Comparison of ENCODE assay signal across 13 cellular contexts in the genomic region with DNA sequence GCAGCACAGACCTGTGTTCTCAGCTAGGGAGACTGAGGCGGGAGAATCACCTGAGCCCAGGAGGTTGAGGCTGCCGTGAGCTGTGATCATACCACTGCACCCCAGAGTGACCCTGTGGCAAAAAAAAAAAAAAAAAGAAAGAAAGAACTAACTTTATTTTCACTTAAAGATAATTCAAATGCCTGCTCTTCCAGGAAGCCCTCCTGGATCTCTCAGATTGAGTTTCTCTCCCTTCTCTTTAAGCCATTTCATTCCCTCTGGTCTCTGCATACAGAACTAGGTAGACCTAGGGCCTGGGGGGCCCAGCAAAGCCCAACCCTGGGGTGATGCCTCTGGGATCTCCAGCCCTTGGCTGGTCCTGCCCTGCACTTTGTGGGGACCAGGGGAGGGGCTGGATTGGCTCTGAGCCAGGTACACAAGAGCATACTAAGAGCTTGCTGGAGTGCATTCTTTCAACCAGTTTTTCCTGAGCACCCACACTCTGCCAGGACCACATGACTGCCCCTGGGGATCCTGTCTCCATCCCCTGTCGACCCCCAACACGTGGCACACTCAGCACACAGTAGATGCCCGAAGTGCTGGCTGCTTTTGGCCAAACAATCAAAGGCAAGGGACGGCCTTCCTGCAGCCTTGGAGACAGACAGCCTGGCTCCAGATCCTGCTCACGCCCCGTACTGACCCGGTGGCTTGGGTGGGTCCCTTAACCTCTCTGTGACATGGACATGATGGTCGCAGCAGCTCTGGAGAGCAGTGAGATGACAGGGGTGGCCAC. TPM values are rescaled to one million over a fixed set of nuclear protein-coding genes. Genes with fewer than 3 reads are reported as not detected.
A peak's percentile ranks its signal among the peaks of the same experiment; 100 is the strongest.
DNase-seq lines count a peak whose midpoint lies in the region; ATAC-seq and TF ChIP-seq lines count a peak whose summit lies in the region.
"Had no signal": no experiment of that assay in that cellular context is flagged by ENCODE, and none has a peak within 500 bp of the region (broad histone marks: within the 10 kb centered on the region; RNA-seq: fewer than 3 reads in every experiment).

No MANE protein-coding gene starts in this region.

- no peak for TF ChIP-seq EP300 in Ishikawa (IDR thresholded peaks at IDR 0.05; ENCODE audit: borderline replicate concordance)

- H3K9me3 ChIP-seq in left lung (no peaks in the 10 kb centered on the region), stomach smooth muscle (ENCODE audit: control insufficient read depth in 2 of 2, low read length in 2 of 2) (no peaks in the 10 kb centered on the region)
- H3K9me3 ChIP-seq: MG63, ovary, tibial nerve had no signal

- DNase-seq in caudate nucleus (lab: John Stamatoyannopoulos, UW) (no peak), left lung (peak in 1 of 2 donors; percentile 70), HPDE6-E6E7 (ENCODE audit: extremely low spot score) (no peak)
- DNase-seq in NK-92 treated with Interleukin-12 subunit alpha and Interleukin-12 subunit beta, amount 100 ng/mL, for 24 hours (lab: John Stamatoyannopoulos, UW), result no peak
- DNase-seq: amniotic stem cell, MG63 had no signal

- intact Hi-C loops in left lung (cut with DNase I), result no loop called here

- ATAC-seq in left lung (peak; percentile 17), GM21423 (IDR thresholded peaks at IDR 0.05; ENCODE audit: unreplicated experiment) (no peak), HG03039 (IDR thresholded peaks at IDR 0.05; ENCODE audit: unreplicated experiment) (no peak)

- H3K4me1 ChIP-seq in left lung (peaks cover 8 to 36% of the 10 kb centered on the region in 2 donors), stomach smooth muscle (ENCODE audit: control insufficient read depth, insufficient read depth, low read length) (peaks cover 79% of the 10 kb centered on the region)

- TF ChIP-seq RAD21 in Ishikawa (IDR thresholded peaks at IDR 0.05; ENCODE audit: low read depth), result no peak

- H3K4me3 ChIP-seq in left lung (peak overlapping the region in 1 of 2 donors; percentile 54), stomach smooth muscle (ENCODE audit: low read length in 2 of 2) (peak overlapping the region; percentile 83 to 85)
- H3K4me3 ChIP-seq: MG63 had no signal

- peaks cover 0 to 24% of the 10 kb centered on the region in 2 donors for H3K27me3 ChIP-seq in left lung
- no peaks in the 10 kb centered on the region for H3K27me3 ChIP-seq in stomach smooth muscle (ENCODE audit: control insufficient read depth in 1 of 2, insufficient read depth in 2 of 2, low read length in 2 of 2)
- H3K27me3 ChIP-seq: MG63, ovary, tibial nerve had no signal

- H3K9ac ChIP-seq in stomach smooth muscle (ENCODE audit: low read length in 2 of 2), result peak overlapping the region in 1 of 2 donors; percentile 35

- no peak for TF ChIP-seq CTCF in left lung (IDR thresholded peaks at IDR 0.05)

- H3K36me3 ChIP-seq in left lung (no peaks in the 10 kb centered on the region), stomach smooth muscle (ENCODE audit: control insufficient read depth in 2 of 2, insufficient read depth in 2 of 2, low read length in 2 of 2) (no peaks in the 10 kb centered on the region)
- H3K36me3 ChIP-seq: MG63, ovary, tibial nerve had no signal

- H3K27ac ChIP-seq in caudate nucleus (ENCODE audit: low read depth, low read length), result peak overlapping the region; percentile 13
- H3K27ac ChIP-seq in left lung, result peak overlapping the region in 1 of 2 donors; percentile 71
- H3K27ac ChIP-seq in stomach smooth muscle (ENCODE audit: low read length), result peak overlapping the region; percentile 80
- H3K27ac ChIP-seq: epithelial cell of prostate had no signal

TF ChIP-seq in Ishikawa, 13 proteins besides CTCF, POLR2A, EP300 and RAD21:
- TF ChIP-seq, protein P1, sequence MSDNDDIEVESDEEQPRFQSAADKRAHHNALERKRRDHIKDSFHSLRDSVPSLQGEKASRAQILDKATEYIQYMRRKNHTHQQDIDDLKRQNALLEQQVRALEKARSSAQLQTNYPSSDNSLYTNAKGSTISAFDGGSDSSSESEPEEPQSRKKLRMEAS (IDR thresholded peaks at IDR 0.05), result peak; percentile 37
- no peak for TF ChIP-seq ZBTB7A (IDR thresholded peaks at IDR 0.05; ENCODE audit: low read depth)
- TF ChIP-seq, protein P2, sequence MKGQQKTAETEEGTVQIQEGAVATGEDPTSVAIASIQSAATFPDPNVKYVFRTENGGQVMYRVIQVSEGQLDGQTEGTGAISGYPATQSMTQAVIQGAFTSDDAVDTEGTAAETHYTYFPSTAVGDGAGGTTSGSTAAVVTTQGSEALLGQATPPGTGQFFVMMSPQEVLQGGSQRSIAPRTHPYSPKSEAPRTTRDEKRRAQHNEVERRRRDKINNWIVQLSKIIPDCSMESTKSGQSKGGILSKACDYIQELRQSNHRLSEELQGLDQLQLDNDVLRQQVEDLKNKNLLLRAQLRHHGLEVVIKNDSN (IDR thresholded peaks at IDR 0.05), result 0 out of 2 replicates have a peak, but pooled peaks have one; percentile 33
- TF ChIP-seq NFIC (IDR thresholded peaks at IDR 0.05), result peak; percentile 66; the same call in 1 of the 2 replicates

RNA-seq across cellular contexts. Expression of gene CYP46A1, which starts 52.7 kb away (rescaled TPM):
- 1 to 10 TPM; 1.2 to 1.5 TPM for total RNA-seq in left lung

RNA-seq across cellular contexts. Expression of gene EML1, which starts 56.4 kb away (rescaled TPM):
- 10 to 100 TPM; 24.6 to 27.0 TPM for total RNA-seq in left lung
